1 cellular context compared by ENCODE assay signal in genomic region chr16:54102888-54103866, GRCh38.
TF ChIP-seq lines count a peak whose summit lies in the region.

No MANE protein-coding gene starts in this region.

TF ChIP-seq in HepG2, 621 proteins besides CTCF, POLR2A, EP300 and RAD21 (continued from another document and continues in another):
- TF ChIP-seq EZH2 (conservative IDR thresholded peaks at IDR 0.05; ENCODE audit: low read depth, low read length) (no peak), HNF1B (CRISPR knock-in tag; IDR thresholded peaks at IDR 0.05) (peak; percentile 83), ZNF20 (CRISPR knock-in tag; IDR thresholded peaks at IDR 0.05) (no peak), ZMYM4 (CRISPR knock-in tag; IDR thresholded peaks at IDR 0.05) (peak; percentile 82), ZBTB42 (CRISPR knock-in tag; IDR thresholded peaks at IDR 0.05) (no peak), REL (CRISPR knock-in tag; conservative IDR thresholded peaks at IDR 0.05) (no peak), RXRA (CRISPR knock-in tag; IDR thresholded peaks at IDR 0.05) (peak; percentile 70; the same call in 1 of the 2 replicates), ZBED4 (CRISPR knock-in tag; IDR thresholded peaks at IDR 0.05; ENCODE audit: borderline replicate concordance) (peak; percentile 77; the same call in 1 of the 2 replicates), ZNF225 (CRISPR knock-in tag; IDR thresholded peaks at IDR 0.05) (no peak), HES4 (CRISPR knock-in tag; IDR thresholded peaks at IDR 0.05; ENCODE audit: borderline replicate concordance) (no peak), BHLHE40 (IDR thresholded peaks at IDR 0.05; ENCODE audit: low read length) (0 out of 2 replicates have a peak, but pooled peaks have one; percentile 14), SNAPC5 (CRISPR knock-in tag; IDR thresholded peaks at IDR 0.05; ENCODE audit: borderline replicate concordance) (0 out of 2 replicates have a peak, but pooled peaks have one; percentile 39), MXD4 (CRISPR knock-in tag; IDR thresholded peaks at IDR 0.05) (peak; percentile 58; the same call in 1 of the 2 replicates), ZFY (CRISPR knock-in tag; IDR thresholded peaks at IDR 0.05) (0 out of 2 replicates have a peak, but pooled peaks have one; percentile 22), YEATS4 (CRISPR knock-in tag; IDR thresholded peaks at IDR 0.05; ENCODE audit: borderline replicate concordance) (peak; percentile 66; the same call in 1 of the 2 replicates), ZNF564 (CRISPR knock-in tag; IDR thresholded peaks at IDR 0.05) (no peak), ZNF615 (CRISPR knock-in tag; IDR thresholded peaks at IDR 0.05; ENCODE audit: borderline replicate concordance) (no peak), ZNF274 (CRISPR knock-in tag; IDR thresholded peaks at IDR 0.05) (no peak), ZNF253 (CRISPR knock-in tag; IDR thresholded peaks at IDR 0.05; ENCODE audit: borderline replicate concordance) (no peak), HMGA1 (CRISPR knock-in tag; conservative IDR thresholded peaks at IDR 0.05) (no peak), ARID4A (CRISPR knock-in tag; IDR thresholded peaks at IDR 0.05; ENCODE audit: borderline replicate concordance) (peak; percentile 33; the same call in 1 of the 2 replicates), FOSL1 (CRISPR knock-in tag; IDR thresholded peaks at IDR 0.05; ENCODE audit: borderline replicate concordance) (no peak), MIER2 (CRISPR knock-in tag; IDR thresholded peaks at IDR 0.05) (peak; percentile 52; the same call in 1 of the 2 replicates), ZNF563 (CRISPR knock-in tag; IDR thresholded peaks at IDR 0.05) (no peak), ZNF644 (CRISPR knock-in tag; IDR thresholded peaks at IDR 0.05; ENCODE audit: low read depth) (0 out of 2 replicates have a peak, but pooled peaks have one; percentile 75), ZNF839 (CRISPR knock-in tag; IDR thresholded peaks at IDR 0.05; ENCODE audit: borderline replicate concordance) (no peak), RORA (CRISPR knock-in tag; IDR thresholded peaks at IDR 0.05) (no peak), PHF21A (CRISPR knock-in tag; IDR thresholded peaks at IDR 0.05) (peak; percentile 63), TRIM22 (IDR thresholded peaks at IDR 0.05) (no peak), MAZ (IDR thresholded peaks at IDR 0.05; ENCODE audit: borderline replicate concordance, low read depth, low read length) (no peak), MAZ (CRISPR knock-in tag; IDR thresholded peaks at IDR 0.05; ENCODE audit: low read depth) (no peak), ZSCAN9 (CRISPR knock-in tag; IDR thresholded peaks at IDR 0.05; ENCODE audit: borderline replicate concordance) (peak; percentile 42; the same call in 1 of the 2 replicates), ATF6 (CRISPR knock-in tag; conservative IDR thresholded peaks at IDR 0.05) (peak; percentile 81; the same call in 1 of the 2 replicates), CSRNP2 (CRISPR knock-in tag; conservative IDR thresholded peaks at IDR 0.05; ENCODE audit: low read depth) (no peak), ZNF432 (CRISPR knock-in tag; IDR thresholded peaks at IDR 0.05; ENCODE audit: borderline replicate concordance) (no peak), ETV5 (CRISPR knock-in tag; IDR thresholded peaks at IDR 0.05; ENCODE audit: borderline replicate concordance) (peak; percentile 83; the same call in 1 of the 2 replicates), NR3C1 (CRISPR knock-in tag; IDR thresholded peaks at IDR 0.05) (no peak), ZSCAN29 (CRISPR knock-in tag; conservative IDR thresholded peaks at IDR 0.05) (peak; percentile 90), REST (IDR thresholded peaks at IDR 0.05; ENCODE audit: borderline replicate concordance in 1 of 2, low read depth in 1 of 2, low read length in 2 of 2) (no peak; a peak in 1 of 4 replicates), NFIB (CRISPR knock-in tag; IDR thresholded peaks at IDR 0.05; ENCODE audit: borderline replicate concordance) (no peak)
